Comparison of ENCODE assay signal across 9 cellular contexts in the genomic region with DNA sequence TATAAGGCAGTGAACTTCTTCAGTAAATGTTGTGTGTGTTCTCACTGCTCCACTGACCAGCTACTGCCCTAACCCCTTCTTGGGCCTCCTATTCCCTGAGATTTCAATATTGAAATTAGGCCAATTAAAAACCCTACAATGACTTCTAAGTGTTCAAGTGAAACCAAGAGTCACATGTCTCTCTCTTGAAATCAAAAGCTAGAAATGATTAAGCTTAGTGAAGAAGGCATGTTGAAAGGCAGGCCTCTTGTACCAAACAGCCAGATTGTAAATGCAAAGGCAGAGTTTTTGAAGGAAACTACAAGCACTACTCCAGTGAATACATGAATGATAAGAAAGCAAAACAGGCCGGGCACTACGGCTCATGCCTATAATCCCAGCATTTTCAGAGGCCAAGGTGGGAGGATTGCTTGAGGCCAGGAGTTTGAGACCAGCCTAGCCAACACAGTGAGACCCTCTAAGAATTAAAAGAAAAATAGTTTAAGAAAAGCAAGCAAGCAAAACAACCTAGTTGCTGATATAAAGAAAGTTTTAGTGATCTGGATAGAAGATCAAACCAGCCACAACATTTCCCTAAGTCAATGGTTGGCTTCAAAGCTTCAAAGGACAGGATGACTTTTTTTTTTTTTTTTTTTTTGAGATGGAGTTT. TPM values are rescaled to one million over a fixed set of nuclear protein-coding genes. Genes with fewer than 3 reads are reported as not detected.
DNase-seq lines count a peak whose midpoint lies in the region; ATAC-seq, FAIRE-seq and TF ChIP-seq lines count a peak whose summit lies in the region.
"Had no signal": no experiment of that assay in that cellular context is flagged by ENCODE, and none has a peak within 500 bp of the region (broad histone marks: within the 10 kb centered on the region; RNA-seq: fewer than 3 reads in every experiment).

No MANE protein-coding gene starts in this region.

- H2BK20ac ChIP-seq in H9 (ENCODE audit: low read depth, low read length, poor library complexity, severe bottlenecking), result no peak overlapping the region

- H3K4ac ChIP-seq in H9 (ENCODE audit: low read depth, low read length), result no peak overlapping the region

- peak; percentile 58 for FAIRE-seq in GM12891 (lab: Jason Lieb, UNC)

- H4K5ac ChIP-seq in H9 (ENCODE audit: insufficient read length, low read depth, low read length), result no peak overlapping the region

- H3K79me1 ChIP-seq in H9 (ENCODE audit: insufficient read depth, low read depth, low read length, poor library complexity, severe bottlenecking), result peaks cover under 1% of the 10 kb centered on the region

- no peak overlapping the region for H3K56ac ChIP-seq in H9 (ENCODE audit: insufficient read length, low read depth, low read length)

- no peaks in the 10 kb centered on the region for H3K27me3 Mint-ChIP-seq in activated T-helper 2 cell treated with anti-CD3 and anti-CD28 coated beads, Interferon-gamma antibody, Interleukin-2, Interleukin-4, amounts not matched to agents 10 μg/mL and 5 μg/mL and 100 μg/mL, durations not matched to agents 14 hours and 24 hours and 36 hours (ENCODE audit: low read depth)
- H3K27me3 Mint-ChIP-seq in H9 (ENCODE audit: low read depth), result no peaks in the 10 kb centered on the region

- in situ Hi-C loops in HAP-1 (cut with MboI; ENCODE audit: low sequenced_read_pairs), result no loop called here

- H4K8ac ChIP-seq in H9 (replicated peaks; ENCODE audit: insufficient read length, low read depth, low read length), result no peak overlapping the region

- H4K20me1 ChIP-seq in H9 (ENCODE audit: control insufficient read depth, insufficient read depth, insufficient read length), result no peaks in the 10 kb centered on the region

- H3K9ac ChIP-seq in H9 (ENCODE audit: extremely low read depth, insufficient read length, low read length), result no peak overlapping the region

- no peaks in the 10 kb centered on the region for H3K27me3 ChIP-seq in H9 (ENCODE audit: insufficient read depth, low read length)
- no peaks in the 10 kb centered on the region for H3K27me3 ChIP-seq in HAP-1 (ENCODE audit: low read depth)
- H3K27me3 ChIP-seq: gastrocnemius medialis had no signal

- no peaks in the 10 kb centered on the region; the same call in 1 of the 2 replicates for H3K36me3 ChIP-seq in HAP-1 (replicated peaks)
- H3K36me3 ChIP-seq: gastrocnemius medialis had no signal

- H3K9me3 Mint-ChIP-seq in activated T-helper 2 cell treated with anti-CD3 and anti-CD28 coated beads, Interferon-gamma antibody, Interleukin-2, Interleukin-4, amounts not matched to agents 10 μg/mL and 5 μg/mL and 100 μg/mL, durations not matched to agents 14 hours and 24 hours and 36 hours, result peaks cover 10% of the 10 kb centered on the region
- H3K9me3 Mint-ChIP-seq in H9, result peaks cover 11% of the 10 kb centered on the region in 2 experiments

- no peak overlapping the region for H3K4me3 ChIP-seq in HAP-1
- H3K4me3 ChIP-seq: gastrocnemius medialis had no signal

- no peaks in the 10 kb centered on the region for H3K9me3 ChIP-seq in H9 (ENCODE audit: control insufficient read depth, low read depth, low read length)
- no peaks in the 10 kb centered on the region for H3K9me3 ChIP-seq in HAP-1
- H3K9me3 ChIP-seq: gastrocnemius medialis had no signal

- peaks cover 2% of the 10 kb centered on the region; the same call in 1 of the 2 replicates for H3K79me2 ChIP-seq in H9 (ENCODE audit: insufficient read depth, low read length)

- H3K18ac ChIP-seq in H9 (ENCODE audit: insufficient read length, low read depth, low read length), result no peak overlapping the region

- no peak overlapping the region for H3K27ac ChIP-seq in H9 (ENCODE audit: insufficient read length, low read depth, low read length)
- H3K27ac ChIP-seq: gastrocnemius medialis had no signal

- H4K91ac ChIP-seq in H9 (ENCODE audit: insufficient read length, low read depth, low read length), result no peak overlapping the region

- intact Hi-C loops in activated T-helper 2 cell treated with anti-CD3 and anti-CD28 coated beads, Interferon-gamma antibody, Interleukin-2, Interleukin-4, amounts not matched to agents 10 μg/mL and 5 μg/mL and 100 μg/mL, durations not matched to agents 14 hours and 24 hours and 36 hours (cut with micrococcal nuclease), result loop anchor here (1.0 kb wide), 1 partner anchor 22 kb away; a partner anchor contains a TSS

- no peak overlapping the region for H2BK15ac ChIP-seq in H9 (ENCODE audit: low read depth, low read length)

- no peaks in the 10 kb centered on the region for H3K23me2 ChIP-seq in H9 (ENCODE audit: insufficient read length, low read depth, low read length, poor library complexity, severe bottlenecking)

- H3K23ac ChIP-seq in H9 (ENCODE audit: insufficient read length, low read depth, low read length), result no peak overlapping the region

- H3K14ac ChIP-seq in H9 (ENCODE audit: insufficient read depth, low read length), result no peak overlapping the region

- H3K4me1 Mint-ChIP-seq in activated T-helper 2 cell treated with anti-CD3 and anti-CD28 coated beads, Interferon-gamma antibody, Interleukin-2, Interleukin-4, amounts not matched to agents 10 μg/mL and 5 μg/mL and 100 μg/mL, durations not matched to agents 14 hours and 24 hours and 36 hours (ENCODE audit: low read depth), result peaks cover 32% of the 10 kb centered on the region
- H3K4me1 Mint-ChIP-seq in H9, result peaks cover 18 to 20% of the 10 kb centered on the region in 2 experiments

- no peak overlapping the region for H2AK5ac ChIP-seq in H9 (ENCODE audit: insufficient read length, low read length)

- no peak overlapping the region for H2BK12ac ChIP-seq in H9 (ENCODE audit: insufficient read length, low read depth, low read length)

- H3K4me3 Mint-ChIP-seq in activated T-helper 2 cell treated with anti-CD3 and anti-CD28 coated beads, Interferon-gamma antibody, Interleukin-2, Interleukin-4, amounts not matched to agents 10 μg/mL and 5 μg/mL and 100 μg/mL, durations not matched to agents 14 hours and 24 hours and 36 hours (ENCODE audit: low read depth), result no peak overlapping the region
- H3K4me3 Mint-ChIP-seq in H9, result no peak overlapping the region

- peak; percentile 81 for ATAC-seq in GM19452 (IDR thresholded peaks at IDR 0.05; ENCODE audit: unreplicated experiment)
- peak; percentile 75 for ATAC-seq in HG03066 (IDR thresholded peaks at IDR 0.05; ENCODE audit: low read depth, unreplicated experiment)
- ATAC-seq: gastrocnemius medialis had no signal

- H3K4me2 ChIP-seq in H9 (ENCODE audit: insufficient read depth, insufficient read length, low read length), result no peak overlapping the region

- H3K27ac Mint-ChIP-seq in activated T-helper 2 cell treated with anti-CD3 and anti-CD28 coated beads, Interferon-gamma antibody, Interleukin-2, Interleukin-4, amounts not matched to agents 10 μg/mL and 5 μg/mL and 100 μg/mL, durations not matched to agents 14 hours and 24 hours and 36 hours, result peak overlapping the region; percentile 75
- H3K27ac Mint-ChIP-seq in H9, result no peak overlapping the region

- no peak for TF ChIP-seq POLR2A in GM12891 (IDR thresholded peaks at IDR 0.05; ENCODE audit: low read depth, low read length)

- TF ChIP-seq CTCF in H9 (conservative IDR thresholded peaks at IDR 0.05), result no peak

- H3K4me1 ChIP-seq in H9 (ENCODE audit: insufficient read depth, low read length) (peaks cover 2% of the 10 kb centered on the region; the same call in 1 of the 2 replicates), HAP-1 (peaks cover 9% of the 10 kb centered on the region)
- H3K4me1 ChIP-seq: gastrocnemius medialis had no signal

- H2BK5ac ChIP-seq in H9 (ENCODE audit: insufficient read length, low read length), result no peak overlapping the region

- H2AFZ ChIP-seq in H9 (ENCODE audit: low read length), result no peak overlapping the region

- H3K36me3 Mint-ChIP-seq in activated T-helper 2 cell treated with anti-CD3 and anti-CD28 coated beads, Interferon-gamma antibody, Interleukin-2, Interleukin-4, amounts not matched to agents 10 μg/mL and 5 μg/mL and 100 μg/mL, durations not matched to agents 14 hours and 24 hours and 36 hours (ENCODE audit: low read depth), result peaks cover 25% of the 10 kb centered on the region
- H3K36me3 Mint-ChIP-seq in H9 (ENCODE audit: insufficient read depth in 1 of 3, low read depth in 3 of 3), result peaks cover 12 to 22% (median 14%) of the 10 kb centered on the region in 3 experiments; a peak in 6 of 7 replicates

- H2BK120ac ChIP-seq in H9 (ENCODE audit: low read depth, low read length, poor library complexity, severe bottlenecking), result no peak overlapping the region

- no peak overlapping the region for H3T11ph ChIP-seq in H9 (ENCODE audit: low read length)

- no peak for DNase-seq in GM12891 (ENCODE audit: insufficient read length, low spot score)
- DNase-seq in activated T-helper 2 cell treated with anti-CD3 and anti-CD28 coated beads, Interferon-gamma antibody, Interleukin-2, Interleukin-4, amounts not matched to agents 10 μg/mL and 5 μg/mL and 100 μg/mL, durations not matched to agents 14 hours and 24 hours and 36 hours (ENCODE audit: low spot score), result no peak
- DNase-seq in NCI-H345 (lab: John Stamatoyannopoulos, UW), result no peak
- DNase-seq in H9, result no peak
- no peak for DNase-seq in HAP-1 (ENCODE audit: low spot score in 2 of 2)
- no peak for DNase-seq in GDM1 (lab: John Stamatoyannopoulos, UW)
- DNase-seq: gastrocnemius medialis had no signal

- no CpG with 5 or more reads among the region's 2 CpGs for WGBS in H9 (ENCODE audit: extremely low coverage, insufficient read length, low lambda C conversion rate)

TF ChIP-seq in GM12891, 5 proteins besides CTCF, POLR2A, EP300 and RAD21:
- TF ChIP-seq POU2F2 (IDR thresholded peaks at IDR 0.05; ENCODE audit: low read depth, low read length) (no peak), PAX5 (IDR thresholded peaks at IDR 0.05; ENCODE audit: insufficient read depth, low read length, severe bottlenecking) (no peak), SPI1 (IDR thresholded peaks at IDR 0.05; ENCODE audit: low read depth, low read length) (no peak), POLR2AphosphoS5 (IDR thresholded peaks at IDR 0.05; ENCODE audit: low read depth, low read length) (no peak), TAF1 (IDR thresholded peaks at IDR 0.05; ENCODE audit: low read depth, low read length) (no peak)

RNA-seq across cellular contexts. Expression of a gene that starts 22.3 kb away (rescaled TPM):
- 7.0 TPM for polyA plus RNA-seq in GM12891 (2012; ENCODE audit: low read depth, missing spikeins)
- total RNA-seq in activated T-helper 2 cell treated with anti-CD3 and anti-CD28 coated beads, Interferon-gamma antibody, Interleukin-2, Interleukin-4, amounts not matched to agents 10 μg/mL and 5 μg/mL and 100 μg/mL, durations not matched to agents 14 hours and 24 hours and 36 hours, result 25.6 and 25.7 TPM in 2 replicates
- total RNA-seq in H9 (2021), result 29.6 and 32.9 TPM in 2 replicates
